Comparison of ENCODE assay signal across 8 cellular contexts in the genomic region with DNA sequence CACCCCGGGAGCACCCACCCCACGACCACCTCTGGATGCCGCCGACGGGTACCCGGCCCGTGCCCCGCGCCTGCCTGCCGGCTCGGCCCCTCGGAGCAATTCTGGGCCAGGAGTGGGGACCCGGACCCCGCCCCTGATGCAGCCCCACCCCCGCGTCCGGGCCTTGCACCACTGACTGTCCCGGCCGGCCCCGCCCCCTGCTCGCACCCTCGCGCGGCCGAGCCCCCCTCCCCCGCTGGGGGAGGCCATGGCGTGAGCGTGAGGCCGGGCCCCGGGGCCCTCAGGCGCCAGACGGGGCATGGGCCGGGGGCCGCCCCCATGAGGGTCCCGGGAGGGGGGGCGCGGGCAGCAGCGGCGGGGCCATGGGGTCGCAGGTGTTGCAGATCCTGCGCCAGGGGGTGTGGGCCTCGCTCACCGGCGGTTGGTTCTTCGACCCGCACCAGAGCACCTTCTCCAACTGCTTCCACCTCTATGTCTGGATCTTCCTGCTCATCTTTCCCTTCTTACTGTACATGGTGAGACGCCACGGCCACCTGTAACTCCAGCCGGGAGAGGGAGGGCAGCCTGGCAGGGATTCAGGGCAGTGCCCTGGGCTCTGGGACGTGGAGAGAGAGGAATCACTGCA. TPM values are rescaled to one million over a fixed set of nuclear protein-coding genes. Genes with fewer than 3 reads are reported as not detected.
A peak's percentile ranks its signal among the peaks of the same experiment; 100 is the strongest.
DNase-seq lines count a peak whose midpoint lies in the region; ATAC-seq and TF ChIP-seq lines count a peak whose summit lies in the region.

No MANE protein-coding gene starts in this region.

- CTCF ChIA-PET in activated CD8-positive, alpha-beta memory T cell treated with anti-CD3 and anti-CD28 coated beads, Interleukin-2, amount 10 ng/mL, durations not matched to agents 7 days and 5 days (lab: Charles Lee) = interaction anchor here (1.0 to 4.3 kb wide), 20 partner anchors 10 to 300 kb away, joined by 3 to 34 read pairs (median 6); a partner anchor contains a TSS

- H3K4me1 Mint-ChIP-seq in activated CD8-positive, alpha-beta memory T cell treated with anti-CD3 and anti-CD28 coated beads, Interleukin-2, amount 10 ng/mL, durations not matched to agents 7 days and 5 days = peaks cover 38% of the 10 kb centered on the region
- peaks cover 19% of the 10 kb centered on the region for H3K4me1 Mint-ChIP-seq in T-helper 2 cell treated with Interferon-gamma antibody and Interleukin-4, amounts not matched to agents 5 μg/mL and 100 μg/mL, for 36 hours (ENCODE audit: low read depth)
- H3K4me1 Mint-ChIP-seq in nephron progenitor cell = peaks cover 33% of the 10 kb centered on the region

- peak overlapping the region; percentile 85 for H3K4me3 Mint-ChIP-seq in activated CD8-positive, alpha-beta memory T cell treated with anti-CD3 and anti-CD28 coated beads, Interleukin-2, amount 10 ng/mL, durations not matched to agents 7 days and 5 days
- peak overlapping the region; percentile 94 for H3K4me3 Mint-ChIP-seq in T-helper 2 cell treated with Interferon-gamma antibody and Interleukin-4, amounts not matched to agents 5 μg/mL and 100 μg/mL, for 36 hours
- H3K4me3 Mint-ChIP-seq in nephron progenitor cell = peak overlapping the region; percentile 96

- peak overlapping the region; percentile 91 for H3K4me3 ChIP-seq in epithelial cell of proximal tubule (ENCODE audit: low read depth, low read length)

- ATAC-seq in activated CD8-positive, alpha-beta memory T cell treated with anti-CD3 and anti-CD28 coated beads, Interleukin-2, amount 10 ng/mL, durations not matched to agents 7 days and 5 days = peak; percentile 1
- ATAC-seq in HG03045 (IDR thresholded peaks at IDR 0.05; ENCODE audit: unreplicated experiment) (peak; percentile 4), HG02970 (IDR thresholded peaks at IDR 0.05; ENCODE audit: low FRiP score, unreplicated experiment) (no peak)

- no peaks in the 10 kb centered on the region for H3K9me3 Mint-ChIP-seq in activated CD8-positive, alpha-beta memory T cell treated with anti-CD3 and anti-CD28 coated beads, Interleukin-2, amount 10 ng/mL, durations not matched to agents 7 days and 5 days (ENCODE audit: low read depth)
- no peaks in the 10 kb centered on the region for H3K9me3 Mint-ChIP-seq in T-helper 2 cell treated with Interferon-gamma antibody and Interleukin-4, amounts not matched to agents 5 μg/mL and 100 μg/mL, for 36 hours
- H3K9me3 Mint-ChIP-seq in nephron progenitor cell = no peaks in the 10 kb centered on the region

- no peaks in the 10 kb centered on the region for H3K27me3 Mint-ChIP-seq in activated CD8-positive, alpha-beta memory T cell treated with anti-CD3 and anti-CD28 coated beads, Interleukin-2, amount 10 ng/mL, durations not matched to agents 7 days and 5 days
- peaks cover 3% of the 10 kb centered on the region for H3K27me3 Mint-ChIP-seq in T-helper 2 cell treated with Interferon-gamma antibody and Interleukin-4, amounts not matched to agents 5 μg/mL and 100 μg/mL, for 36 hours (ENCODE audit: low read depth)
- H3K27me3 Mint-ChIP-seq in nephron progenitor cell (ENCODE audit: low read depth, poor library complexity) = no peaks in the 10 kb centered on the region

- peaks cover 24% of the 10 kb centered on the region for H3K36me3 Mint-ChIP-seq in activated CD8-positive, alpha-beta memory T cell treated with anti-CD3 and anti-CD28 coated beads, Interleukin-2, amount 10 ng/mL, durations not matched to agents 7 days and 5 days
- peaks cover 29% of the 10 kb centered on the region for H3K36me3 Mint-ChIP-seq in T-helper 2 cell treated with Interferon-gamma antibody and Interleukin-4, amounts not matched to agents 5 μg/mL and 100 μg/mL, for 36 hours (ENCODE audit: low read depth)
- H3K36me3 Mint-ChIP-seq in nephron progenitor cell (ENCODE audit: low read depth) = peaks cover 9% of the 10 kb centered on the region

- DNase-seq in activated CD8-positive, alpha-beta memory T cell treated with anti-CD3 and anti-CD28 coated beads, Interleukin-2, amount 10 ng/mL, durations not matched to agents 7 days and 5 days = peak; percentile 52
- DNase-seq in activated CD8-positive, alpha-beta memory T cell treated with anti-CD3 and anti-CD28 coated beads, Interleukin-2, amount 50 U/mL, for 4 hours = no peak
- DNase-seq in T-helper 2 cell treated with Interferon-gamma antibody and Interleukin-4, amounts not matched to agents 5 μg/mL and 100 μg/mL, for 36 hours (ENCODE audit: low spot score) = no peak
- DNase-seq in epithelial cell of proximal tubule (ENCODE audit: low read depth) (no peak), nephron progenitor cell (peak; percentile 79)
- DNase-seq in activated CD8-positive, alpha-beta memory T cell treated with anti-CD3 and anti-CD28 coated beads, Interleukin-2, amount 50 U/mL, for 48 hours = no peak

- TF ChIP-seq CTCF in epithelial cell of proximal tubule (conservative IDR thresholded peaks at IDR 0.05; ENCODE audit: low read depth, low read length) (no peak), nephron progenitor cell (IDR thresholded peaks at IDR 0.05) (no peak)

- H3K27ac Mint-ChIP-seq in activated CD8-positive, alpha-beta memory T cell treated with anti-CD3 and anti-CD28 coated beads, Interleukin-2, amount 10 ng/mL, durations not matched to agents 7 days and 5 days = peak overlapping the region; percentile 96
- H3K27ac Mint-ChIP-seq in T-helper 2 cell treated with Interferon-gamma antibody and Interleukin-4, amounts not matched to agents 5 μg/mL and 100 μg/mL, for 36 hours = peak overlapping the region; percentile 95
- H3K27ac Mint-ChIP-seq in nephron progenitor cell = peak overlapping the region; percentile 98

RNA-seq across cellular contexts. Expression of a gene that starts 0.5 kb away (rescaled TPM):
- total RNA-seq in activated CD8-positive, alpha-beta memory T cell treated with anti-CD3 and anti-CD28 coated beads, Interleukin-2, amount 10 ng/mL, durations not matched to agents 7 days and 5 days = 10 to 100 TPM; 54.9 to 57.1 TPM
- 35.9 and 41.6 TPM in 2 replicates for total RNA-seq in epithelial cell of proximal tubule

RNA-seq across cellular contexts. Expression of a gene that starts 2.0 kb away (rescaled TPM):
- 10 to 100 TPM; 71.0 to 73.3 TPM for total RNA-seq in activated CD8-positive, alpha-beta memory T cell treated with anti-CD3 and anti-CD28 coated beads, Interleukin-2, amount 10 ng/mL, durations not matched to agents 7 days and 5 days
- 55.0 and 55.3 TPM in 2 replicates for total RNA-seq in epithelial cell of proximal tubule

RNA-seq across cellular contexts. Expression of a gene that starts 20.5 kb away (rescaled TPM):
- total RNA-seq in activated CD8-positive, alpha-beta memory T cell treated with anti-CD3 and anti-CD28 coated beads, Interleukin-2, amount 10 ng/mL, durations not matched to agents 7 days and 5 days = 1 to 10 TPM in 1 of 2 experiments, under 1 TPM in 1; 0.80 to 1.1 TPM
- total RNA-seq in epithelial cell of proximal tubule = 0.17 TPM in 1 of 2 replicates, not detected in the other

RNA-seq across cellular contexts. Expression of a gene that starts 21.8 kb away (rescaled TPM):
- 100 to 1,000 TPM; 188 to 267 TPM for total RNA-seq in activated CD8-positive, alpha-beta memory T cell treated with anti-CD3 and anti-CD28 coated beads, Interleukin-2, amount 10 ng/mL, durations not matched to agents 7 days and 5 days
- 45.5 and 66.5 TPM in 2 replicates for total RNA-seq in epithelial cell of proximal tubule

RNA-seq across cellular contexts. Expression of a gene that starts 40.2 kb away (rescaled TPM):
- 100 to 1,000 TPM; 138 to 140 TPM for total RNA-seq in activated CD8-positive, alpha-beta memory T cell treated with anti-CD3 and anti-CD28 coated beads, Interleukin-2, amount 10 ng/mL, durations not matched to agents 7 days and 5 days
- total RNA-seq in epithelial cell of proximal tubule = 26.1 and 26.3 TPM in 2 replicates

Comparison
In these comparisons a context has a peak if more than half of its experiments do, and no peak if none do; other contexts are left out.
1. DNase-seq: peak in activated CD8-positive, alpha-beta memory T cell treated with anti-CD3 and anti-CD28 coated beads, Interleukin-2, amount 10 ng/mL, durations not matched to agents 7 days and 5 days (single experiment) and nephron progenitor cell (single experiment); none in activated CD8-positive, alpha-beta memory T cell treated with anti-CD3 and anti-CD28 coated beads, Interleukin-2, amount 50 U/mL, for 4 hours (single experiment), T-helper 2 cell treated with Interferon-gamma antibody and Interleukin-4, amounts not matched to agents 5 μg/mL and 100 μg/mL, for 36 hours (single experiment), epithelial cell of proximal tubule (single experiment) and activated CD8-positive, alpha-beta memory T cell treated with anti-CD3 and anti-CD28 coated beads, Interleukin-2, amount 50 U/mL, for 48 hours (single experiment).
2. Peak in every context shown above with its lines, with median percentiles within 50 percentile points of each other: H3K27ac Mint-ChIP-seq and H3K4me3 Mint-ChIP-seq.